14 cellular contexts compared by ENCODE assay signal in the genomic region with DNA sequence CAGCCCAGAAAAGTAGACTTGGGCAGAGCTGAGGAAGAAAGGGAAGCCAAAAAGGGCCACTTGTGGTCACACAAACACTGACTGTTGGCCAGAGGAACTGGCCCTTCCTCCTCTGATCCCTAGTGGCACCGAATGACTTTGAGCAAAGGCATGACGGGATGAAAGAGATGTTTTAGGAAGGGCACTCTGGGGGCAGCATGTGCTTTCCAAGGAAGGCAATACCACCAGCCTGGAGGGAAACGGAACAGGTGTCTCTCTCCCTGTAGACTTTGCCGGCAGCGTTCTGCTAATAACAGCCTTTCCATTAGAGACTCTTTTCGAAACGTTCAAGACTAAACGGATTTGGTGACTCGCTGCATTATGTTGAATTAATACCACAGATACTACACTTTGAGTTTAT. TPM values are rescaled to one million over a fixed set of nuclear protein-coding genes. Genes with fewer than 3 reads are reported as not detected.
DNase-seq lines count a peak whose midpoint lies in the region; ATAC-seq and TF ChIP-seq lines count a peak whose summit lies in the region.
"Had no signal": no experiment of that assay in that cellular context is flagged by ENCODE, and none has a peak within 500 bp of the region (broad histone marks: within the 10 kb centered on the region; RNA-seq: fewer than 3 reads in every experiment).

No MANE protein-coding gene starts in this region.

- DNase-seq in SJCRH30: peak; percentile 21 to 57
- peak; percentile 17 for DNase-seq in lower lobe of right lung
- DNase-seq in spleen: peak; percentile 24
- no peak for DNase-seq in NCI-H146 treated with DMSO at 0.1 percent for 48 hours (lab: John Stamatoyannopoulos, UW; ENCODE audit: unreplicated experiment)
- DNase-seq: BE2C; Caco-2; CD8-positive, alpha-beta memory T cell; DND-41; GDM1; HCEC 1CT; HFFc6 had no signal

- H3K36me3 ChIP-seq in BLaER1 treated with 17β-estradiol and CSF1 and Interleukin-3, amounts not matched to agents 10 nM and 100 nM: no peaks in the 10 kb centered on the region
- H3K36me3 ChIP-seq in SJCRH30 (no peaks in the 10 kb centered on the region), lower lobe of right lung (no peaks in the 10 kb centered on the region), spleen (no peaks in the 10 kb centered on the region)
- H3K36me3 ChIP-seq: BE2C had no signal

- peaks cover 0 to 8% (median 4%) of the 10 kb centered on the region in 11 experiments; a peak in 7 of 22 replicates for H3K9me3 ChIP-seq in BLaER1 treated with 17β-estradiol and CSF1 and Interleukin-3, amounts not matched to agents 10 nM and 100 nM (replicated peaks in 1 of 11)
- no peaks in the 10 kb centered on the region for H3K9me3 ChIP-seq in SJCRH30 (replicated peaks)
- H3K9me3 ChIP-seq in lower lobe of right lung: no peaks in the 10 kb centered on the region
- H3K9me3 ChIP-seq in spleen: peaks cover 0 to 3% (median 0%) of the 10 kb centered on the region in 8 donors
- H3K9me3 ChIP-seq: A549, BE2C, Caco-2 had no signal

- H3K27ac ChIP-seq in BLaER1 treated with 17β-estradiol and CSF1 and Interleukin-3, amounts not matched to agents 10 nM and 100 nM: no peak overlapping the region
- H3K27ac ChIP-seq in SJCRH30: no peak overlapping the region
- H3K27ac ChIP-seq in lower lobe of right lung: no peak overlapping the region
- no peak overlapping the region for H3K27ac ChIP-seq in spleen
- H3K27ac ChIP-seq: A549 had no signal

- H3K4me1 ChIP-seq in BLaER1 treated with 17β-estradiol and CSF1 and Interleukin-3, amounts not matched to agents 10 nM and 100 nM: peaks cover 6 to 23% (median 12%) of the 10 kb centered on the region in 10 experiments
- H3K4me1 ChIP-seq in SJCRH30: no peaks in the 10 kb centered on the region
- no peaks in the 10 kb centered on the region for H3K4me1 ChIP-seq in lower lobe of right lung
- H3K4me1 ChIP-seq in spleen: no peaks in the 10 kb centered on the region
- H3K4me1 ChIP-seq: A549, BE2C, Caco-2 had no signal

- no peak for TF ChIP-seq POLR2A in spleen (IDR thresholded peaks at IDR 0.05)

- H3K27me3 ChIP-seq in BLaER1 treated with 17β-estradiol and CSF1 and Interleukin-3, amounts not matched to agents 10 nM and 100 nM: no peaks in the 10 kb centered on the region
- H3K27me3 ChIP-seq in SJCRH30 (no peaks in the 10 kb centered on the region), lower lobe of right lung (ENCODE audit: low read depth) (peaks cover 7% of the 10 kb centered on the region), spleen (replicated peaks in 1 of 7) (peaks cover 0 to 27% (median 0%) of the 10 kb centered on the region in 7 donors)

- no peak for ATAC-seq in lower lobe of right lung
- no peak for ATAC-seq in GM19023 (IDR thresholded peaks at IDR 0.05; ENCODE audit: unreplicated experiment)
- ATAC-seq: A549 had no signal

- H4K20me1 ChIP-seq in BLaER1 treated with 17β-estradiol and CSF1 and Interleukin-3, amounts not matched to agents 10 nM and 100 nM: no peaks in the 10 kb centered on the region

- H3K4me3 ChIP-seq in BLaER1 treated with 17β-estradiol and CSF1 and Interleukin-3, amounts not matched to agents 10 nM and 100 nM: no peak overlapping the region
- H3K4me3 ChIP-seq in SJCRH30 (no peak overlapping the region), lower lobe of right lung (no peak overlapping the region), spleen (no peak overlapping the region)
- H3K4me3 ChIP-seq: A549 had no signal

- no peak overlapping the region for H3K9ac ChIP-seq in BLaER1 treated with 17β-estradiol and CSF1 and Interleukin-3, amounts not matched to agents 10 nM and 100 nM

- intact Hi-C loops in lower lobe of right lung (cut with DNase I) (no loop called here), spleen (cut with DNase I; ENCODE audit: low total_unique reads) (no loop called here)

- no peak for TF ChIP-seq CTCF in lower lobe of right lung (IDR thresholded peaks at IDR 0.05)
- TF ChIP-seq CTCF in spleen (IDR thresholded peaks at IDR 0.05 in 8 of 11, conservative IDR thresholded peaks at IDR 0.05 in 3 of 11): no peak

- H3K4me2 ChIP-seq in BLaER1 treated with 17β-estradiol and CSF1 and Interleukin-3, amounts not matched to agents 10 nM and 100 nM: peak overlapping the region; percentile 13 to 65 (median 49); a peak in 18 of 22 replicates
- H3K4me2 ChIP-seq: A549 had no signal

- WGBS in spleen, 5 donors: 72 to 77% (median 75%) methylated on average over 9 of the region's 9 CpGs

RNA-seq across cellular contexts. Expression of a gene that starts 12.3 kb away (rescaled TPM):
- 54.1 and 68.9 TPM in 2 replicates for total RNA-seq in SJCRH30 (2014; rRNA removed; shearing (Covaris generic))
- total RNA-seq in lower lobe of right lung: 35.4 TPM
- total RNA-seq in spleen: 100 to 1,000 TPM in 2 of 7 donors, 10 to 100 TPM in 5; 30.6 to 130 (median 50.0) TPM
- 10 to 100 TPM in 1 of 3 donors, 1 to 10 TPM in 2; 6.3 to 10.5 (median 6.7) TPM for polyA plus RNA-seq in spleen
